16 cellular contexts compared by ENCODE assay signal in genomic region chr11:110490886-110491285, GRCh38.
DNase-seq lines count a peak whose midpoint lies in the region; ATAC-seq and TF ChIP-seq lines count a peak whose summit lies in the region.
"Had no signal": no experiment of that assay in that cellular context is flagged by ENCODE, and none has a peak within 500 bp of the region (broad histone marks: within the 10 kb centered on the region; RNA-seq: fewer than 3 reads in every experiment).

No MANE protein-coding gene starts in this region.

- no peaks in the 10 kb centered on the region for H3K9me2 ChIP-seq in PC-3 (replicated peaks; ENCODE audit: low read length)

- H3K4me3 ChIP-seq in PC-3 (ENCODE audit: low read length) (no peak overlapping the region), fibroblast of the aortic adventitia (ENCODE audit: low read depth, low read length) (no peak overlapping the region)
- H3K4me3 ChIP-seq: skin epidermis had no signal

- no peaks in the 10 kb centered on the region for H3F3A ChIP-seq in PC-3 (ENCODE audit: low read length, unreplicated experiment)

- BruUV-seq in PC-3 (replicated peaks; lab: Mats Ljungman, UMichigan), result no TSS peak

- no peak overlapping the region for H3K27ac ChIP-seq in PC-3 (ENCODE audit: low read length)

- no peak overlapping the region for H3K27ac Mint-ChIP-seq in type B pancreatic cell
- H3K27ac Mint-ChIP-seq: activated naive CD8-positive, alpha-beta T cell treated with anti-CD3 and anti-CD28 coated beads, Interleukin-2, amount 10 ng/mL, durations not matched to agents 7 days and 5 days; naive B cell had no signal

- no peak overlapping the region for H3K4me2 ChIP-seq in PC-3 (ENCODE audit: low read length)

- H3K4me1 Mint-ChIP-seq in type B pancreatic cell (ENCODE audit: unreplicated experiment), result peaks cover 14% of the 10 kb centered on the region
- H3K4me1 Mint-ChIP-seq: activated naive CD8-positive, alpha-beta T cell treated with anti-CD3 and anti-CD28 coated beads, Interleukin-2, amount 10 ng/mL, durations not matched to agents 7 days and 5 days; naive B cell had no signal

- H3K36me3 Mint-ChIP-seq in type B pancreatic cell, result no peaks in the 10 kb centered on the region
- H3K36me3 Mint-ChIP-seq: activated naive CD8-positive, alpha-beta T cell treated with anti-CD3 and anti-CD28 coated beads, Interleukin-2, amount 10 ng/mL, durations not matched to agents 7 days and 5 days; naive B cell had no signal

- POLR2A ChIA-PET in PC-3 (lab: Charles Lee; ENCODE audit: unreplicated experiment), result interaction anchor here (0.5 kb wide), 1 partner anchor 1275 kb away, joined by 3 read pairs; the partner anchor contains the start of gene PPP2R1B

- no peaks in the 10 kb centered on the region for H3K9me3 Mint-ChIP-seq in type B pancreatic cell

- no peaks in the 10 kb centered on the region for H3K79me2 ChIP-seq in PC-3 (ENCODE audit: low read length)

- no peak overlapping the region for H3K9ac ChIP-seq in PC-3 (ENCODE audit: low read length)

- no peaks in the 10 kb centered on the region for H4K20me1 ChIP-seq in PC-3 (ENCODE audit: low read length)

- CTCF ChIA-PET in PC-3 (lab: Charles Lee), result no interaction called here

- no peak overlapping the region for H3K4me3 Mint-ChIP-seq in type B pancreatic cell
- H3K4me3 Mint-ChIP-seq: activated naive CD8-positive, alpha-beta T cell treated with anti-CD3 and anti-CD28 coated beads, Interleukin-2, amount 10 ng/mL, durations not matched to agents 7 days and 5 days; naive B cell had no signal

- peak; percentile 70; the same call in 1 of the 2 replicates for ATAC-seq in PC-3
- no peak for ATAC-seq in HG03045 (IDR thresholded peaks at IDR 0.05; ENCODE audit: unreplicated experiment)

- no peaks in the 10 kb centered on the region for H3K9me3 ChIP-seq in PC-3 (ENCODE audit: low read length)

- no peak overlapping the region for H2AFZ ChIP-seq in PC-3 (ENCODE audit: low read length)

- TF ChIP-seq CTCF in PC-3 (conservative IDR thresholded peaks at IDR 0.05; ENCODE audit: low read depth, low read length), result no peak
- TF ChIP-seq CTCF in fibroblast of the aortic adventitia (IDR thresholded peaks at IDR 0.05; ENCODE audit: insufficient read depth, low read length), result no peak
- TF ChIP-seq CTCF in type B pancreatic cell (conservative IDR thresholded peaks at IDR 0.05), result no peak

- H3K27me3 Mint-ChIP-seq in type B pancreatic cell, result no peaks in the 10 kb centered on the region
- H3K27me3 Mint-ChIP-seq: activated naive CD8-positive, alpha-beta T cell treated with anti-CD3 and anti-CD28 coated beads, Interleukin-2, amount 10 ng/mL, durations not matched to agents 7 days and 5 days had no signal

- intact Hi-C loops in PC-3 (cut with micrococcal nuclease), result no loop called here

- no peaks in the 10 kb centered on the region for H3K36me3 ChIP-seq in PC-3 (ENCODE audit: low read depth, low read length)

- peaks cover 9% of the 10 kb centered on the region; the same call in 1 of the 2 replicates for H3K27me3 ChIP-seq in PC-3 (ENCODE audit: low read length)

- peak; percentile 71 for DNase-seq in SIG-M5 treated with dmso at 0.1 percent for 504 hours (lab: John Stamatoyannopoulos, UW; ENCODE audit: unreplicated experiment)
- DNase-seq in SIG-M5 (lab: John Stamatoyannopoulos, UW), result no peak
- DNase-seq in PC-3, result peak; percentile 69
- DNase-seq in fibroblast of the aortic adventitia (ENCODE audit: low read depth), result peak; percentile 54
- peak; percentile 11 for DNase-seq in type B pancreatic cell (ENCODE audit: extremely low spot score, unreplicated experiment)
- DNase-seq in activated T-cell treated with anti-CD3 and anti-CD28 coated beads, Interleukin-2, amount 50 U/mL, for 1 hour, result no peak
- no peak for DNase-seq in HuH-7.5 (ENCODE audit: low spot score)
- DNase-seq: activated CD8-positive, alpha-beta memory T cell treated with anti-CD3 and anti-CD28 coated beads for 24 hours; activated naive CD8-positive, alpha-beta T cell treated with anti-CD3 and anti-CD28 coated beads, Interleukin-2, amount 10 ng/mL, durations not matched to agents 7 days and 5 days; effector CD8-positive, alpha-beta T cell; GOT3; Karpas-422; naive B cell; NCI-H526 treated with DMSO at 0.1 percent for 48 hours had no signal

- H3K4me1 ChIP-seq in PC-3 (ENCODE audit: insufficient read depth, low read length), result peaks cover 4% of the 10 kb centered on the region; the same call in 1 of the 2 replicates

Comparison
In these comparisons a context has a peak if more than half of its experiments do, and no peak if none do; other contexts are left out.
1. DNase-seq: peak in SIG-M5 treated with dmso at 0.1 percent for 504 hours (single experiment), PC-3 (single experiment), fibroblast of the aortic adventitia (single experiment) and type B pancreatic cell (single experiment); none in SIG-M5 (single experiment), activated T-cell treated with anti-CD3 and anti-CD28 coated beads, Interleukin-2, amount 50 U/mL, for 1 hour (single experiment) and HuH-7.5 (single experiment).